ENCODE assay signal across 1 cellular context in genomic region chr5:148397968-148398595, GRCh38.
A peak's percentile ranks its signal among the peaks of the same experiment; 100 is the strongest.
TF ChIP-seq lines count a peak whose summit lies in the region.

No MANE protein-coding gene starts in this region.

TF ChIP-seq in K562, 482 proteins besides CTCF, POLR2A, EP300 and RAD21 (continued from another document):
- TF ChIP-seq ZBTB40 (IDR thresholded peaks at IDR 0.05) (no peak), ZBTB40 (CRISPR knock-in tag; IDR thresholded peaks at IDR 0.05) (no peak), CEBPB (tag; IDR thresholded peaks at IDR 0.05) (peak; percentile 100), CEBPG (CRISPR knock-in tag; IDR thresholded peaks at IDR 0.05) (peak; percentile 83), CEBPG (tag; conservative IDR thresholded peaks at IDR 0.05 in 1 of 2, IDR thresholded peaks at IDR 0.05 in 1 of 2) (peak; percentile 94 to 97), CTBP1 (IDR thresholded peaks at IDR 0.05; ENCODE audit: borderline replicate concordance) (peak; percentile 49; the same call in 1 of the 2 replicates), ZNF217 (CRISPR knock-in tag; IDR thresholded peaks at IDR 0.05) (no peak), ATF7 (IDR thresholded peaks at IDR 0.05) (peak; percentile 27; the same call in 1 of the 2 replicates), POLR2AphosphoS5 (IDR thresholded peaks at IDR 0.05; ENCODE audit: control insufficient read depth, insufficient read depth, low read depth, low read length) (no peak), SOX6 (IDR thresholded peaks at IDR 0.05) (peak; percentile 59; the same call in 1 of the 2 replicates), FOXA3 (CRISPR knock-in tag; conservative IDR thresholded peaks at IDR 0.05 in 1 of 2, IDR thresholded peaks at IDR 0.05 in 1 of 2) (peak in 1 of 2 experiments; percentile 54; a peak in 1 of 4 replicates), SPI1 (IDR thresholded peaks at IDR 0.05; ENCODE audit: borderline replicate concordance, low read depth, low read length) (0 out of 2 replicates have a peak, but pooled peaks have one; percentile 1), NKRF (IDR thresholded peaks at IDR 0.05; ENCODE audit: borderline replicate concordance) (no peak), CREB3L1 (IDR thresholded peaks at IDR 0.05; ENCODE audit: borderline replicate concordance, low read depth) (no peak), ADNP (tag; IDR thresholded peaks at IDR 0.05) (no peak), ZNF444 (CRISPR knock-in tag; IDR thresholded peaks at IDR 0.05) (no peak), ATF3 (IDR thresholded peaks at IDR 0.05) (peak; percentile 71), ATF3 (CRISPR knock-in tag; conservative IDR thresholded peaks at IDR 0.05) (no peak), MEIS2 (IDR thresholded peaks at IDR 0.05; ENCODE audit: partially characterized antibody) (peak; percentile 69), HMBOX1 (IDR thresholded peaks at IDR 0.05) (peak; percentile 92), FOSL1 (tag; conservative IDR thresholded peaks at IDR 0.05) (peak; percentile 42), NR2C1 (IDR thresholded peaks at IDR 0.05) (no peak), NR2C1 (tag; IDR thresholded peaks at IDR 0.05) (0 out of 2 replicates have a peak, but pooled peaks have one; percentile 47)
